Comparison of ENCODE assay signal across 10 cellular contexts in the genomic region with DNA sequence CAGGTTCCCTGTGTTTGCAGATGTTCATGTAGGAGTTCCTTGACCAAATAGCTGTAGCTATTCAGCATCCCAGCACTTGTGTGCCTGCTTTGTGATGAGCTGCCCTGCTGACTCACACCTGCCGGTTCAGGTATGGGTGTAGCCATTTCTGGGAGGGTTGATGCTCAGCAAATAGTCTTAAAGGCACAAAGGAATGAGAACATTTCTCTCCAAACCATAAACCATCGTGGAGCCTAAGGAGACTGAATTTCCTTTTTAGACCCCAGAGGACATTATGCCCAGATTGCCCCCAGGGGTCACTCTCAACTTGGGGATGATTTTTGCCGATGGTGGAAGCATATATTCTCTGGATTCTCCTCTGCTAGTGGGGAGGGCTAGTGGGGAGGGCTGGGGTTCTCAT.
DNase-seq lines count a peak whose midpoint lies in the region; ATAC-seq, FAIRE-seq and TF ChIP-seq lines count a peak whose summit lies in the region.
"Had no signal": no experiment of that assay in that cellular context is flagged by ENCODE, and none has a peak within 500 bp of the region (broad histone marks: within the 10 kb centered on the region; RNA-seq: fewer than 3 reads in every experiment).

No MANE protein-coding gene starts in this region.

- POLR2A ChIA-PET in K562 (lab: Yijun Ruan, JAX), result no interaction called here

- H3K9me3 ChIP-seq in K562 (replicated peaks; ENCODE audit: control insufficient read depth, insufficient read depth, low read depth, low read length), result no peaks in the 10 kb centered on the region
- H3K9me3 ChIP-seq in kidney (ENCODE audit: control insufficient read depth in 1 of 2, low read length in 2 of 2), result no peaks in the 10 kb centered on the region
- H3K9me3 ChIP-seq: HAP-1 had no signal

- TF ChIP-seq RAD21 in K562 (CRISPR knock-in tag; conservative IDR thresholded peaks at IDR 0.05 in 1 of 2, IDR thresholded peaks at IDR 0.05 in 1 of 2), result peak in 1 of 2 experiments; percentile 16; a peak in 1 of 4 replicates

- 0% methylated on average over 3 of the region's 3 CpGs for WGBS in K562 (ENCODE audit: insufficient coverage, low coverage, missing lambda C conversion rate)

- H3K36me3 ChIP-seq in GM06990 (ENCODE audit: control insufficient read depth, insufficient read depth, low read length), result no peaks in the 10 kb centered on the region
- no peaks in the 10 kb centered on the region for H3K36me3 ChIP-seq in K562 (ENCODE audit: control insufficient read depth, insufficient read depth, low read length)
- no peaks in the 10 kb centered on the region for H3K36me3 ChIP-seq in kidney (ENCODE audit: control insufficient read depth in 1 of 2, insufficient read depth in 2 of 2, low read length in 2 of 2)
- H3K36me3 ChIP-seq: HAP-1 had no signal

- TF ChIP-seq EP300 in K562 (IDR thresholded peaks at IDR 0.05; ENCODE audit: low read length), result no peak

- no peak overlapping the region for H3K4me3 ChIP-seq in GM06990 (replicated peaks; ENCODE audit: low read depth, low read length)
- no peak overlapping the region for H3K4me3 ChIP-seq in K562
- H3K4me3 ChIP-seq in kidney (ENCODE audit: low read length in 2 of 2), result no peak overlapping the region
- H3K4me3 ChIP-seq: HAP-1 had no signal

- H3K4me1 ChIP-seq in K562 (replicated peaks in 1 of 2; ENCODE audit: control insufficient read depth in 2 of 2, insufficient read depth in 2 of 2, low read length in 2 of 2) (no peaks in the 10 kb centered on the region), kidney (ENCODE audit: control insufficient read depth in 1 of 2, insufficient read depth in 1 of 2, low read depth in 1 of 2, low read length in 2 of 2) (no peaks in the 10 kb centered on the region)
- H3K4me1 ChIP-seq: HAP-1 had no signal

- no peaks in the 10 kb centered on the region for H3K27me3 ChIP-seq in GM06990 (replicated peaks; ENCODE audit: control insufficient read depth, insufficient read depth, low read length)
- H3K27me3 ChIP-seq in K562 (ENCODE audit: control insufficient read depth in 2 of 2, insufficient read depth in 2 of 2, low read length in 2 of 2), result no peaks in the 10 kb centered on the region

- no peaks in the 10 kb centered on the region for H4K20me1 ChIP-seq in K562 (replicated peaks; ENCODE audit: control insufficient read depth, insufficient read depth, low read length)

- CTCF ChIA-PET in K562 (lab: Yijun Ruan, JAX; ENCODE audit: low intra/inter-chr PET ratio), result no interaction called here

- H3K9me1 ChIP-seq in K562 (ENCODE audit: control insufficient read depth, insufficient read depth, low read length), result no peaks in the 10 kb centered on the region

- no peak overlapping the region for H2AFZ ChIP-seq in K562 (ENCODE audit: low read depth, low read length)

- no TSS peak for BruUV-seq in K562 (replicated peaks; lab: Mats Ljungman, UMichigan)

- no peak overlapping the region for H3K27ac ChIP-seq in K562 (ENCODE audit: extremely low read depth, low read depth, low read length)
- H3K27ac ChIP-seq in kidney (ENCODE audit: low read depth in 2 of 2, low read length in 2 of 2), result no peak overlapping the region

- no peaks in the 10 kb centered on the region for H3K79me2 ChIP-seq in K562 (ENCODE audit: control insufficient read depth, insufficient read depth, low read length)

- intact Hi-C loops in K562 (cut with micrococcal nuclease), result loop anchor here (10.0 kb wide), 1 partner anchor 290 kb away; no protein-coding TSS in a partner anchor
- intact Hi-C loops in kidney (cut with DNase I), result no loop called here

- in situ Hi-C loops in K562 (cut with MboI), result no loop called here

- H3K9ac ChIP-seq in K562 (ENCODE audit: insufficient read depth in 1 of 2, low read depth in 2 of 2, low read length in 2 of 2) (no peak overlapping the region), kidney (ENCODE audit: low read length in 2 of 2) (no peak overlapping the region)

- FAIRE-seq in K562 (lab: Jason Lieb, UNC) (no peak), kidney (lab: Jason Lieb, UNC) (no peak)
- FAIRE-seq: small intestine had no signal

- H3K4me2 ChIP-seq in K562 (ENCODE audit: insufficient read depth, low read length), result no peak overlapping the region

- TF ChIP-seq POLR2A in K562 (conservative IDR thresholded peaks at IDR 0.05), result no peak

- DNase-seq in GM06990 (ENCODE audit: extremely low read depth, insufficient read length) (no peak), HPDE6-E6E7 (ENCODE audit: extremely low spot score) (peak; percentile 69), K562 (ENCODE audit: extremely low read depth in 1 of 4, low spot score in 3 of 4) (peak in 2 of 4 experiments; percentile 1 to 10), kidney (no peak), UCSD-AML1 (lab: John Stamatoyannopoulos, UW; ENCODE audit: unreplicated experiment) (no peak), 8988T (no peak), H4 (ENCODE audit: low spot score) (no peak)
- DNase-seq: small intestine had no signal

- ATAC-seq in K562, result no peak
- ATAC-seq in HG03571 (IDR thresholded peaks at IDR 0.05; ENCODE audit: unreplicated experiment), result no peak

- TF ChIP-seq CTCF in GM06990 (IDR thresholded peaks at IDR 0.05; ENCODE audit: insufficient read depth, low read length, poor library complexity, severe bottlenecking) (peak; percentile 56), K562 (IDR thresholded peaks at IDR 0.05 in 2 of 3, conservative IDR thresholded peaks at IDR 0.05 in 1 of 3; ENCODE audit: insufficient read depth in 2 of 3, low read depth in 1 of 3, low read length in 3 of 3) (peak in 2 of 3 experiments; percentile 27 to 33; a peak in 2 of 6 replicates), kidney (IDR thresholded peaks at IDR 0.05; ENCODE audit: borderline replicate concordance, extremely low read depth, insufficient read depth) (peak; percentile 6)

TF ChIP-seq in K562, 482 proteins besides CTCF, POLR2A, EP300 and RAD21:
- no peak for TF ChIP-seq RBM25 (IDR thresholded peaks at IDR 0.05; ENCODE audit: low read depth, low read length, severe bottlenecking)
- TF ChIP-seq ZNF384 (IDR thresholded peaks at IDR 0.05; ENCODE audit: low read depth, low read length), result no peak
- no peak for TF ChIP-seq ELF2 (CRISPR knock-in tag; IDR thresholded peaks at IDR 0.05)
- TF ChIP-seq, protein P1, sequence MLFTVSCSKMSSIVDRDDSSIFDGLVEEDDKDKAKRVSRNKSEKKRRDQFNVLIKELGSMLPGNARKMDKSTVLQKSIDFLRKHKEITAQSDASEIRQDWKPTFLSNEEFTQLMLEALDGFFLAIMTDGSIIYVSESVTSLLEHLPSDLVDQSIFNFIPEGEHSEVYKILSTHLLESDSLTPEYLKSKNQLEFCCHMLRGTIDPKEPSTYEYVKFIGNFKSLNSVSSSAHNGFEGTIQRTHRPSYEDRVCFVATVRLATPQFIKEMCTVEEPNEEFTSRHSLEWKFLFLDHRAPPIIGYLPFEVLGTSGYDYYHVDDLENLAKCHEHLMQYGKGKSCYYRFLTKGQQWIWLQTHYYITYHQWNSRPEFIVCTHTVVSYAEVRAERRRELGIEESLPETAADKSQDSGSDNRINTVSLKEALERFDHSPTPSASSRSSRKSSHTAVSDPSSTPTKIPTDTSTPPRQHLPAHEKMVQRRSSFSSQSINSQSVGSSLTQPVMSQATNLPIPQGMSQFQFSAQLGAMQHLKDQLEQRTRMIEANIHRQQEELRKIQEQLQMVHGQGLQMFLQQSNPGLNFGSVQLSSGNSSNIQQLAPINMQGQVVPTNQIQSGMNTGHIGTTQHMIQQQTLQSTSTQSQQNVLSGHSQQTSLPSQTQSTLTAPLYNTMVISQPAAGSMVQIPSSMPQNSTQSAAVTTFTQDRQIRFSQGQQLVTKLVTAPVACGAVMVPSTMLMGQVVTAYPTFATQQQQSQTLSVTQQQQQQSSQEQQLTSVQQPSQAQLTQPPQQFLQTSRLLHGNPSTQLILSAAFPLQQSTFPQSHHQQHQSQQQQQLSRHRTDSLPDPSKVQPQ (CRISPR knock-in tag; IDR thresholded peaks at IDR 0.05; ENCODE audit: borderline replicate concordance), result no peak
- TF ChIP-seq RBM17 (IDR thresholded peaks at IDR 0.05; ENCODE audit: borderline replicate concordance, low read depth, low read length), result no peak
- no peak for TF ChIP-seq ETS2 (tag; IDR thresholded peaks at IDR 0.05; ENCODE audit: borderline replicate concordance, poor library complexity, severe bottlenecking)
- no peak for TF ChIP-seq SRSF3 (IDR thresholded peaks at IDR 0.05; ENCODE audit: insufficient read depth, low read length)
- TF ChIP-seq NUFIP1 (IDR thresholded peaks at IDR 0.05; ENCODE audit: partially characterized antibody), result no peak
- no peak for TF ChIP-seq CBFB (CRISPR knock-in tag; IDR thresholded peaks at IDR 0.05)
- no peak for TF ChIP-seq ZNF551 (CRISPR knock-in tag; IDR thresholded peaks at IDR 0.05)
- TF ChIP-seq KLF13 (tag; IDR thresholded peaks at IDR 0.05; ENCODE audit: borderline replicate concordance, low read depth), result no peak

Comparison
In these comparisons a context has a peak if more than half of its experiments do, and no peak if none do; other contexts are left out.
1. CTCF ChIP-seq: peak in every context shown above with its lines; median percentile 56 in GM06990; 30 in K562; 6 in kidney.